ENCODE assay signal across 11 cellular contexts in genomic region chr2:71603851-71604708, GRCh38.
A peak's percentile ranks its signal among the peaks of the same experiment; 100 is the strongest.
DNase-seq lines count a peak whose midpoint lies in the region; ATAC-seq, FAIRE-seq and TF ChIP-seq lines count a peak whose summit lies in the region.
"Had no signal": no experiment of that assay in that cellular context is flagged by ENCODE, and none has a peak within 500 bp of the region (broad histone marks: within the 10 kb centered on the region; RNA-seq: fewer than 3 reads in every experiment).

No MANE protein-coding gene starts in this region.

- H3K9me2 ChIP-seq in Karpas-422 (replicated peaks; ENCODE audit: insufficient read depth, low read length): no peaks in the 10 kb centered on the region

- peak; percentile 6 for ATAC-seq in stimulated activated effector memory CD8-positive, alpha-beta T cell treated with anti-CD3 and anti-CD28 coated beads, Interleukin-12 subunit alpha, Interleukin-12 subunit beta, amount 100 ng/mL, for 72 hours

- TF ChIP-seq CTCF in choroid plexus epithelial cell (conservative IDR thresholded peaks at IDR 0.05; ENCODE audit: low read depth, low read length) (peak; percentile 35), kidney (IDR thresholded peaks at IDR 0.05; ENCODE audit: borderline replicate concordance, extremely low read depth, insufficient read depth) (no peak)

- H3K9me3 ChIP-seq in Karpas-422 (ENCODE audit: low read length) (no peaks in the 10 kb centered on the region), kidney (ENCODE audit: control insufficient read depth in 1 of 2, low read length in 2 of 2) (no peaks in the 10 kb centered on the region)
- H3K9me3 ChIP-seq: body of pancreas had no signal

- no peaks in the 10 kb centered on the region; the same call in 1 of the 2 replicates for H4K20me1 ChIP-seq in Karpas-422 (ENCODE audit: insufficient read depth, low read depth, low read length)

- peak; percentile 49 for DNase-seq in Karpas-422
- no peak for DNase-seq in choroid plexus epithelial cell (ENCODE audit: low read depth)
- DNase-seq in kidney: peak; percentile 37
- DNase-seq in stimulated activated effector memory CD8-positive, alpha-beta T cell treated with anti-CD3 and anti-CD28 coated beads, Interleukin-12 subunit alpha, Interleukin-12 subunit beta, amount 100 ng/mL, for 72 hours (ENCODE audit: low spot score in 2 of 2): no peak
- DNase-seq in activated T-helper 2 cell treated with anti-CD3 and anti-CD28 coated beads, Interferon-gamma antibody, Interleukin-2, Interleukin-4, amounts not matched to agents 10 μg/mL and 5 μg/mL and 100 μg/mL, durations not matched to agents 14 hours and 24 hours and 36 hours (ENCODE audit: low spot score): no peak
- no peak for DNase-seq in UCSD-AML1 (lab: John Stamatoyannopoulos, UW; ENCODE audit: unreplicated experiment)
- no peak for DNase-seq in NAMALWA (ENCODE audit: low spot score)
- DNase-seq: NCI-H1694, NCI-H82 had no signal

- H3K9ac ChIP-seq in Karpas-422 (ENCODE audit: low read length) (no peak overlapping the region), kidney (ENCODE audit: low read length in 2 of 2) (no peak overlapping the region)

- no peak overlapping the region for H3K27ac ChIP-seq in Karpas-422 (ENCODE audit: low read length)
- no peak overlapping the region for H3K27ac ChIP-seq in kidney (ENCODE audit: low read depth in 2 of 2, low read length in 2 of 2)
- H3K27ac ChIP-seq: body of pancreas, epithelial cell of prostate had no signal

- no peaks in the 10 kb centered on the region for H3K27me3 Mint-ChIP-seq in activated T-helper 2 cell treated with anti-CD3 and anti-CD28 coated beads, Interferon-gamma antibody, Interleukin-2, Interleukin-4, amounts not matched to agents 10 μg/mL and 5 μg/mL and 100 μg/mL, durations not matched to agents 14 hours and 24 hours and 36 hours (ENCODE audit: low read depth)

- H3K9me3 Mint-ChIP-seq in stimulated activated effector memory CD8-positive, alpha-beta T cell treated with anti-CD3 and anti-CD28 coated beads, Interleukin-12 subunit alpha, Interleukin-12 subunit beta, amount 100 ng/mL, for 72 hours: no peaks in the 10 kb centered on the region
- no peaks in the 10 kb centered on the region for H3K9me3 Mint-ChIP-seq in activated T-helper 2 cell treated with anti-CD3 and anti-CD28 coated beads, Interferon-gamma antibody, Interleukin-2, Interleukin-4, amounts not matched to agents 10 μg/mL and 5 μg/mL and 100 μg/mL, durations not matched to agents 14 hours and 24 hours and 36 hours

- no peak overlapping the region for H3K27ac Mint-ChIP-seq in stimulated activated effector memory CD8-positive, alpha-beta T cell treated with anti-CD3 and anti-CD28 coated beads, Interleukin-12 subunit alpha, Interleukin-12 subunit beta, amount 100 ng/mL, for 72 hours
- no peak overlapping the region for H3K27ac Mint-ChIP-seq in activated T-helper 2 cell treated with anti-CD3 and anti-CD28 coated beads, Interferon-gamma antibody, Interleukin-2, Interleukin-4, amounts not matched to agents 10 μg/mL and 5 μg/mL and 100 μg/mL, durations not matched to agents 14 hours and 24 hours and 36 hours

- no peaks in the 10 kb centered on the region for H3K79me2 ChIP-seq in Karpas-422 (ENCODE audit: low read length)

- intact Hi-C loops in kidney (cut with DNase I): no loop called here
- intact Hi-C loops in activated T-helper 2 cell treated with anti-CD3 and anti-CD28 coated beads, Interferon-gamma antibody, Interleukin-2, Interleukin-4, amounts not matched to agents 10 μg/mL and 5 μg/mL and 100 μg/mL, durations not matched to agents 14 hours and 24 hours and 36 hours (cut with micrococcal nuclease): no loop called here

- no peak overlapping the region for H3K4me2 ChIP-seq in Karpas-422 (ENCODE audit: low read depth, low read length, poor library complexity, severe bottlenecking)

- H3K36me3 ChIP-seq in Karpas-422 (ENCODE audit: insufficient read depth, low read length) (no peaks in the 10 kb centered on the region), kidney (ENCODE audit: control insufficient read depth in 1 of 2, insufficient read depth in 2 of 2, low read length in 2 of 2) (no peaks in the 10 kb centered on the region)

- no peaks in the 10 kb centered on the region for H3K36me3 Mint-ChIP-seq in stimulated activated effector memory CD8-positive, alpha-beta T cell treated with anti-CD3 and anti-CD28 coated beads, Interleukin-12 subunit alpha, Interleukin-12 subunit beta, amount 100 ng/mL, for 72 hours
- no peaks in the 10 kb centered on the region for H3K36me3 Mint-ChIP-seq in activated T-helper 2 cell treated with anti-CD3 and anti-CD28 coated beads, Interferon-gamma antibody, Interleukin-2, Interleukin-4, amounts not matched to agents 10 μg/mL and 5 μg/mL and 100 μg/mL, durations not matched to agents 14 hours and 24 hours and 36 hours (ENCODE audit: low read depth)

- H3K4me3 Mint-ChIP-seq in stimulated activated effector memory CD8-positive, alpha-beta T cell treated with anti-CD3 and anti-CD28 coated beads, Interleukin-12 subunit alpha, Interleukin-12 subunit beta, amount 100 ng/mL, for 72 hours: no peak overlapping the region
- no peak overlapping the region for H3K4me3 Mint-ChIP-seq in activated T-helper 2 cell treated with anti-CD3 and anti-CD28 coated beads, Interferon-gamma antibody, Interleukin-2, Interleukin-4, amounts not matched to agents 10 μg/mL and 5 μg/mL and 100 μg/mL, durations not matched to agents 14 hours and 24 hours and 36 hours (ENCODE audit: low read depth)

- peaks cover 2% of the 10 kb centered on the region; the same call in 1 of the 2 replicates for H3K4me1 ChIP-seq in Karpas-422 (ENCODE audit: low read length)
- H3K4me1 ChIP-seq in kidney (ENCODE audit: control insufficient read depth in 1 of 2, insufficient read depth in 1 of 2, low read depth in 1 of 2, low read length in 2 of 2): peaks cover 0 to 10% of the 10 kb centered on the region in 2 donors
- H3K4me1 ChIP-seq: body of pancreas had no signal

- no peaks in the 10 kb centered on the region for H3K27me3 ChIP-seq in Karpas-422 (ENCODE audit: low read length)
- H3K27me3 ChIP-seq: body of pancreas had no signal

- FAIRE-seq in kidney (lab: Jason Lieb, UNC): no peak

- H3K4me1 Mint-ChIP-seq in stimulated activated effector memory CD8-positive, alpha-beta T cell treated with anti-CD3 and anti-CD28 coated beads, Interleukin-12 subunit alpha, Interleukin-12 subunit beta, amount 100 ng/mL, for 72 hours: peaks cover 24% of the 10 kb centered on the region
- H3K4me1 Mint-ChIP-seq in activated T-helper 2 cell treated with anti-CD3 and anti-CD28 coated beads, Interferon-gamma antibody, Interleukin-2, Interleukin-4, amounts not matched to agents 10 μg/mL and 5 μg/mL and 100 μg/mL, durations not matched to agents 14 hours and 24 hours and 36 hours (ENCODE audit: low read depth): peaks cover 17% of the 10 kb centered on the region

- H3K4me3 ChIP-seq in Karpas-422 (ENCODE audit: low read length) (no peak overlapping the region), choroid plexus epithelial cell (ENCODE audit: low read depth, low read length) (no peak overlapping the region), kidney (ENCODE audit: low read length in 2 of 2) (no peak overlapping the region)
- H3K4me3 ChIP-seq: body of pancreas had no signal

- H2AFZ ChIP-seq in Karpas-422 (ENCODE audit: low read length): no peak overlapping the region

Comparison
In these comparisons a context has a peak if more than half of its experiments do, and no peak if none do; other contexts are left out.
1. DNase-seq: peak in Karpas-422 (single experiment) and kidney (single experiment); none in choroid plexus epithelial cell (single experiment), stimulated activated effector memory CD8-positive, alpha-beta T cell treated with anti-CD3 and anti-CD28 coated beads, Interleukin-12 subunit alpha, Interleukin-12 subunit beta, amount 100 ng/mL, for 72 hours (0 of 2), activated T-helper 2 cell treated with anti-CD3 and anti-CD28 coated beads, Interferon-gamma antibody, Interleukin-2, Interleukin-4, amounts not matched to agents 10 μg/mL and 5 μg/mL and 100 μg/mL, durations not matched to agents 14 hours and 24 hours and 36 hours (single experiment), UCSD-AML1 (single experiment) and NAMALWA (single experiment).